14 cellular contexts compared by ENCODE assay signal in the genomic region with DNA sequence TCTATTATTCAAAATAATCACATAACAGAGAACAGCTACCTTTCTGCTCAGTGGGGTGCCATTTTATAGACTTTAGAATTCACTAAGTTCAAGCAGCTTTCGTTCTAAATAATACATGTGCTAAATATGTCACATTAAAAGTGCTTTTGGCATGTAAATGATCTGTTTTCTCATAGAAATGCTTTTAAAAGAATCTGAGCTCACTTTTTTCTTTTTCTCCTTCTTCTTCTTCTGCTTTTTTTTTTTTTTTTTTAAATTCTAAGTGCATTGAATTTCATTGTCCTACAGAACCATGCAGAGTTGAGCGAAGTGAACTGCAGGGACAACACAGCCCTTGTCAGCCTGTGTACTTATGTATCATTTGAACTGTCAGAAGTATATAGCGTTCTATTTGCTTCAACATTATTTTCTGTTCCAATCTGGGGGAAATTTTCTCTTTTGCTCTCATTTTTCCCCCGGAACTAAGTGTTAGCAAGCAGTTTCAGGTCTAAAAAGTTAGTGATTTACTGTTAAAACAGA.
A peak's percentile ranks its signal among the peaks of the same experiment; 100 is the strongest.
DNase-seq lines count a peak whose midpoint lies in the region; ATAC-seq and TF ChIP-seq lines count a peak whose summit lies in the region.
"Had no signal": no experiment of that assay in that cellular context is flagged by ENCODE, and none has a peak within 500 bp of the region (broad histone marks: within the 10 kb centered on the region; RNA-seq: fewer than 3 reads in every experiment).

No MANE protein-coding gene starts in this region.

- DNase-seq in A673 (ENCODE audit: low spot score): no peak
- DNase-seq in MM.1S: no peak
- DNase-seq in astrocyte of the hippocampus (ENCODE audit: low read depth, low spot score): peak; percentile 1
- no peak for DNase-seq in neuronal stem cell (ENCODE audit: low spot score)
- DNase-seq in stimulated activated CD4-positive, alpha-beta T cell treated with anti-CD3 and anti-CD28 coated beads, Interleukin-12 subunit alpha, Interleukin-12 subunit beta, amount 100 ng/mL, for 4 hours: no peak
- DNase-seq in AG08396 (ENCODE audit: low spot score): no peak
- DNase-seq in brain microvascular endothelial cell: no peak
- DNase-seq: CD4-positive, CD25-positive, alpha-beta regulatory T cell; DMS53; GF-D8 had no signal

- no peaks in the 10 kb centered on the region for H3K36me3 ChIP-seq in A673 (ENCODE audit: insufficient read depth, low read length, poor library complexity, severe bottlenecking)
- no peaks in the 10 kb centered on the region for H3K36me3 ChIP-seq in MM.1S (replicated peaks; ENCODE audit: insufficient read depth, low read length)
- H3K36me3 ChIP-seq in neuronal stem cell (replicated peaks in 1 of 2; ENCODE audit: control insufficient read depth in 2 of 2, insufficient read depth in 2 of 2, low read length in 2 of 2): no peaks in the 10 kb centered on the region
- H3K36me3 ChIP-seq in brain microvascular endothelial cell (replicated peaks): no peaks in the 10 kb centered on the region
- H3K36me3 ChIP-seq: BLaER1 treated with 17β-estradiol and CSF1 and Interleukin-3, amounts not matched to agents 10 nM and 100 nM had no signal

- H2BK120ac ChIP-seq in neuronal stem cell (ENCODE audit: low read depth, low read length): no peak overlapping the region

- H3K4me3 ChIP-seq in A673 (ENCODE audit: low read depth, low read length, poor library complexity, severe bottlenecking): no peak overlapping the region
- H3K4me3 ChIP-seq in MM.1S (ENCODE audit: low read length): no peak overlapping the region
- no peak overlapping the region for H3K4me3 ChIP-seq in neuronal stem cell (ENCODE audit: low read length in 2 of 2)
- no peak overlapping the region for H3K4me3 ChIP-seq in brain microvascular endothelial cell (ENCODE audit: low read depth, low read length)
- H3K4me3 ChIP-seq: BLaER1 treated with 17β-estradiol and CSF1 and Interleukin-3, amounts not matched to agents 10 nM and 100 nM had no signal

- CTCF ChIA-PET in A673 (lab: Charles Lee): interaction anchor here (0.6 kb wide), 1 partner anchor 27 kb away, joined by 6 read pairs; no protein-coding TSS in a partner anchor

- no peak overlapping the region for H3K14ac ChIP-seq in neuronal stem cell (ENCODE audit: low read length)

- no peak for TF ChIP-seq CTCF in A673 (conservative IDR thresholded peaks at IDR 0.05; ENCODE audit: low read depth, low read length)
- TF ChIP-seq CTCF in MM.1S (IDR thresholded peaks at IDR 0.05; ENCODE audit: low read length): no peak
- TF ChIP-seq CTCF in brain microvascular endothelial cell (IDR thresholded peaks at IDR 0.05; ENCODE audit: low read depth, low read length, missing control alignments): no peak

- no peak overlapping the region for H3K23ac ChIP-seq in neuronal stem cell (ENCODE audit: low read depth, low read length, poor library complexity)

- H3F3A ChIP-seq in MM.1S (ENCODE audit: insufficient read depth, low read length): no peaks in the 10 kb centered on the region

- H3K4me1 ChIP-seq in A673 (ENCODE audit: insufficient read depth, low read length, poor library complexity, severe bottlenecking) (peaks cover 31% of the 10 kb centered on the region), MM.1S (ENCODE audit: low read length) (no peaks in the 10 kb centered on the region), neuronal stem cell (ENCODE audit: control insufficient read depth in 2 of 2, insufficient read depth in 1 of 2, low read depth in 1 of 2, low read length in 2 of 2) (peaks cover 0 to 6% of the 10 kb centered on the region in 2 donors)
- H3K4me1 ChIP-seq: BLaER1 treated with 17β-estradiol and CSF1 and Interleukin-3, amounts not matched to agents 10 nM and 100 nM had no signal

- no peak overlapping the region for H2BK15ac ChIP-seq in neuronal stem cell (ENCODE audit: low read length)

- no peak overlapping the region for H2AFZ ChIP-seq in MM.1S (ENCODE audit: low read length)
- peak overlapping the region; percentile 75 for H2AFZ ChIP-seq in neuronal stem cell (ENCODE audit: low read length)

- H3K27me3 ChIP-seq in A673 (replicated peaks; ENCODE audit: insufficient read depth, low read depth, low read length, poor library complexity) (no peaks in the 10 kb centered on the region), MM.1S (replicated peaks; ENCODE audit: insufficient read depth, low read length) (no peaks in the 10 kb centered on the region), neuronal stem cell (ENCODE audit: control insufficient read depth in 3 of 3, insufficient read depth in 3 of 3, low read depth in 1 of 3, low read length in 3 of 3) (no peaks in the 10 kb centered on the region), brain microvascular endothelial cell (replicated peaks) (no peaks in the 10 kb centered on the region)
- H3K27me3 ChIP-seq: BLaER1 treated with 17β-estradiol and CSF1 and Interleukin-3, amounts not matched to agents 10 nM and 100 nM had no signal

- H2BK5ac ChIP-seq in neuronal stem cell (ENCODE audit: low read length): no peak overlapping the region

- H2BK12ac ChIP-seq in neuronal stem cell (ENCODE audit: low read length): no peak overlapping the region

- H3K4me2 ChIP-seq in MM.1S (ENCODE audit: low read depth, low read length) (0 out of 2 replicates have a peak overlapping the region, but pooled peaks have one; percentile 9), neuronal stem cell (ENCODE audit: insufficient read depth, low read length, poor library complexity, severe bottlenecking) (no peak overlapping the region)
- H3K4me2 ChIP-seq: BLaER1 treated with 17β-estradiol and CSF1 and Interleukin-3, amounts not matched to agents 10 nM and 100 nM had no signal

- H3K9me3 ChIP-seq in A673 (ENCODE audit: low read depth, low read length, poor library complexity, severe bottlenecking) (no peaks in the 10 kb centered on the region), MM.1S (replicated peaks; ENCODE audit: insufficient read depth, low read length) (no peaks in the 10 kb centered on the region), neuronal stem cell (replicated peaks in 1 of 2; ENCODE audit: control insufficient read depth in 2 of 2, insufficient read depth in 1 of 2, low read depth in 1 of 2, low read length in 2 of 2) (peaks cover 0 to 2% of the 10 kb centered on the region in 2 donors)
- H3K9me3 ChIP-seq: BLaER1 treated with 17β-estradiol and CSF1 and Interleukin-3, amounts not matched to agents 10 nM and 100 nM had no signal

- ATAC-seq in HG03135 (IDR thresholded peaks at IDR 0.05; ENCODE audit: unreplicated experiment): no peak
- ATAC-seq: HepG2 had no signal

- H2AK5ac ChIP-seq in neuronal stem cell (ENCODE audit: low read depth, low read length): no peak overlapping the region

- no peaks in the 10 kb centered on the region for H4K20me1 ChIP-seq in MM.1S (ENCODE audit: insufficient read depth, low read length)
- H4K20me1 ChIP-seq: BLaER1 treated with 17β-estradiol and CSF1 and Interleukin-3, amounts not matched to agents 10 nM and 100 nM had no signal

- BruUV-seq in A673 (replicated peaks; lab: Mats Ljungman, UMichigan): no TSS peak

- intact Hi-C loops in A673 (cut with micrococcal nuclease; ENCODE audit: unreplicated experiment): no loop called here

- POLR2A ChIA-PET in A673 (lab: Charles Lee; ENCODE audit: low non-redundant PET): no interaction called here

- no peak overlapping the region for H3K9ac ChIP-seq in MM.1S (ENCODE audit: low read length)
- H3K9ac ChIP-seq in neuronal stem cell (ENCODE audit: low read depth, low read length, poor library complexity): no peak overlapping the region
- H3K9ac ChIP-seq: BLaER1 treated with 17β-estradiol and CSF1 and Interleukin-3, amounts not matched to agents 10 nM and 100 nM had no signal

- no peaks in the 10 kb centered on the region for H3K79me2 ChIP-seq in MM.1S (ENCODE audit: low read length)

- no peak overlapping the region for H4K91ac ChIP-seq in neuronal stem cell (ENCODE audit: low read depth, low read length, poor library complexity)

- no peak overlapping the region for H3K18ac ChIP-seq in neuronal stem cell (ENCODE audit: low read length)

- no peak overlapping the region for H3K4ac ChIP-seq in neuronal stem cell (ENCODE audit: low read length)

- peak overlapping the region; percentile 45 for H3K27ac ChIP-seq in A673 (ENCODE audit: low read depth, low read length, poor library complexity, severe bottlenecking)
- no peak overlapping the region for H3K27ac ChIP-seq in MM.1S (ENCODE audit: low read length)
- H3K27ac ChIP-seq in neuronal stem cell (replicated peaks; ENCODE audit: low read length): no peak overlapping the region
- no peak overlapping the region for H3K27ac ChIP-seq in brain microvascular endothelial cell
- H3K27ac ChIP-seq: 22Rv1; BLaER1 treated with 17β-estradiol and CSF1 and Interleukin-3, amounts not matched to agents 10 nM and 100 nM had no signal

- H3K79me1 ChIP-seq in neuronal stem cell (ENCODE audit: low read depth, low read length): no peaks in the 10 kb centered on the region

- WGBS in neuronal stem cell (ENCODE audit: extremely low coverage in 2 of 2, insufficient read length in 2 of 2, insufficient replicate concordance in 1 of 2), 2 donors: no CpG with 5 or more reads among the region's 4 CpGs

- no peak overlapping the region for H4K8ac ChIP-seq in neuronal stem cell (ENCODE audit: low read depth, low read length)

- no peaks in the 10 kb centered on the region for H3K9me2 ChIP-seq in MM.1S (replicated peaks; ENCODE audit: insufficient read depth, low read length)

- in situ Hi-C loops in brain microvascular endothelial cell (cut with HindIII; ENCODE audit: low pct_ligation_motif_present, low sequenced_read_pairs): no loop called here
